ENCODE assay signal across 19 cellular contexts in the genomic region with DNA sequence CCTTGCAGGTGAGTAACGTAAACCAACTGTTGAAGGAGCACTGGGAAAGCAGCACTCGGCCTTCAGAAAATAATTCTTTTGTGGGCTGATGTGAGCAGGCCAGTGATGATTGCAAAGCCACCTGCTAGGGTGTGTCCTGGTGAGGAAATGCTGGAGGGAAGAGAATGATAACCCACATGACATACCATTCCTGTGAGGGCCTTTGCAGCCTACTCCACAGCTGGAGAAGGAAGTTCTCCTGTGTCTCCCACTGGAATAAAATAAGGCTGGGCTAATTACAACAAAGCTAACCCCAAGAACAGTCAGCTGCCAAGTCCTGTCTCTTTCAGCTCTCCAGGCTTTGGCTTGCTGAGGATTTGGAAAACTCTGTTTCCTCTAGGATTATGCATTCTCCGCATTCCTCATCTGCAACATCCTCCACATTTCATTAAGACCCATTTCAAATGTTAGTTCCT. TPM values are rescaled to one million over a fixed set of nuclear protein-coding genes. Genes with fewer than 3 reads are reported as not detected.
DNase-seq lines count a peak whose midpoint lies in the region; ATAC-seq and TF ChIP-seq lines count a peak whose summit lies in the region.
"Had no signal": no experiment of that assay in that cellular context is flagged by ENCODE, and none has a peak within 500 bp of the region (broad histone marks: within the 10 kb centered on the region; RNA-seq: fewer than 3 reads in every experiment).

No MANE protein-coding gene starts in this region.

- no peak overlapping the region for H3K4me3 Mint-ChIP-seq in activated T-cell treated with anti-CD3 and anti-CD28 coated beads, Interleukin-2, amount 50 U/mL, for 72 hours
- H3K4me3 Mint-ChIP-seq: activated CD8-positive, alpha-beta T cell treated with anti-CD3 and anti-CD28 coated beads for 36 hours; effector memory CD8-positive, alpha-beta T cell had no signal

- no peak overlapping the region for H3K27ac Mint-ChIP-seq in activated T-cell treated with anti-CD3 and anti-CD28 coated beads, Interleukin-2, amount 50 U/mL, for 72 hours
- H3K27ac Mint-ChIP-seq: activated CD8-positive, alpha-beta T cell treated with anti-CD3 and anti-CD28 coated beads for 36 hours; effector memory CD8-positive, alpha-beta T cell had no signal

- H3K4me1 Mint-ChIP-seq in activated T-cell treated with anti-CD3 and anti-CD28 coated beads, Interleukin-2, amount 50 U/mL, for 72 hours (ENCODE audit: low read depth), result no peaks in the 10 kb centered on the region

- no peak for TF ChIP-seq CTCF in astrocyte of the cerebellum (IDR thresholded peaks at IDR 0.05; ENCODE audit: low read depth, low read length, missing control alignments)
- TF ChIP-seq CTCF in retinal pigment epithelial cell (conservative IDR thresholded peaks at IDR 0.05; ENCODE audit: low read depth, low read length), result no peak
- TF ChIP-seq CTCF in foreskin fibroblast (IDR thresholded peaks at IDR 0.05; ENCODE audit: low read depth, low read length), result no peak

- peaks cover 0 to 2% of the 10 kb centered on the region in 2 donors for H3K9me3 Mint-ChIP-seq in activated T-cell treated with anti-CD3 and anti-CD28 coated beads, Interleukin-2, amount 50 U/mL, for 72 hours
- H3K9me3 Mint-ChIP-seq: activated CD8-positive, alpha-beta T cell treated with anti-CD3 and anti-CD28 coated beads for 36 hours had no signal

- H3K4me3 ChIP-seq in astrocyte of the cerebellum (ENCODE audit: low read depth, low read length), result no peak overlapping the region
- H3K4me3 ChIP-seq in retinal pigment epithelial cell (ENCODE audit: low read length), result no peak overlapping the region
- no peak overlapping the region for H3K4me3 ChIP-seq in foreskin fibroblast (ENCODE audit: low read depth in 1 of 2, low read length in 2 of 2)
- H3K4me3 ChIP-seq: tibial artery had no signal

- no peaks in the 10 kb centered on the region for H3K36me3 Mint-ChIP-seq in activated T-cell treated with anti-CD3 and anti-CD28 coated beads, Interleukin-2, amount 50 U/mL, for 72 hours (ENCODE audit: insufficient read depth in 2 of 2)

- no peak for ATAC-seq in activated T-cell treated with anti-CD3 and anti-CD28 coated beads, Interleukin-2, amount 50 U/mL, for 72 hours (replicated peaks in 1 of 2)
- ATAC-seq in GM19035 (IDR thresholded peaks at IDR 0.05; ENCODE audit: unreplicated experiment), result no peak
- ATAC-seq: activated CD8-positive, alpha-beta T cell treated with anti-CD3 and anti-CD28 coated beads for 36 hours; effector memory CD8-positive, alpha-beta T cell had no signal

- peak; percentile 68 for DNase-seq in HT1080 (ENCODE audit: low read depth)
- DNase-seq in astrocyte of the cerebellum (ENCODE audit: low read depth), result peak; percentile 36
- peak; percentile 25 for DNase-seq in iPS DF 4.7 (ENCODE audit: extremely low read depth, low spot score)
- peak; percentile 59 for DNase-seq in retinal pigment epithelial cell (ENCODE audit: low read depth)
- DNase-seq in activated T-cell treated with anti-CD3 and anti-CD28 coated beads, Interleukin-2, amount 50 U/mL, for 72 hours, result no peak
- DNase-seq in UCSD-AML1 (lab: John Stamatoyannopoulos, UW; ENCODE audit: unreplicated experiment), result no peak
- no peak for DNase-seq in foreskin fibroblast
- DNase-seq: activated CD8-positive, alpha-beta T cell treated with anti-CD3 and anti-CD28 coated beads for 36 hours; AML-193; central memory CD4-positive, alpha-beta T cell; effector memory CD8-positive, alpha-beta T cell; midbrain; NCI-H1105; NCI-H2171; SW 1271; tibial artery had no signal

- in situ Hi-C loops in astrocyte of the cerebellum (cut with HindIII; ENCODE audit: low sequenced_read_pairs), result no loop called here

- no peaks in the 10 kb centered on the region for H3K27me3 Mint-ChIP-seq in activated T-cell treated with anti-CD3 and anti-CD28 coated beads, Interleukin-2, amount 50 U/mL, for 72 hours (ENCODE audit: low read depth)
- H3K27me3 Mint-ChIP-seq: activated CD8-positive, alpha-beta T cell treated with anti-CD3 and anti-CD28 coated beads for 36 hours; effector memory CD8-positive, alpha-beta T cell had no signal

RNA-seq across cellular contexts. Expression of a gene that starts 16.7 kb away (rescaled TPM):
- not detected in 2 replicates for total RNA-seq in HT1080 (2014; rRNA removed; shearing (Covaris generic))
- not detected in 2 replicates for polyA plus RNA-seq in HT1080 (2015; cell fraction: cytosol; rRNA removed)
- polyA plus RNA-seq in HT1080 (2015; cell fraction: nucleus; rRNA removed), result 0.07 TPM in 1 of 2 replicates, not detected in the other
- total RNA-seq in activated T-cell treated with anti-CD3 and anti-CD28 coated beads, Interleukin-2, amount 50 U/mL, for 72 hours, result not detected
- total RNA-seq: activated CD8-positive, alpha-beta T cell treated with anti-CD3 and anti-CD28 coated beads for 36 hours; fibroblast of villous mesenchyme; skeletal muscle tissue had no signal

Comparison
In these comparisons a context has a peak if more than half of its experiments do, and no peak if none do; other contexts are left out.
1. DNase-seq: peak in HT1080 (single experiment), astrocyte of the cerebellum (single experiment), iPS DF 4.7 (single experiment) and retinal pigment epithelial cell (single experiment); none in activated T-cell treated with anti-CD3 and anti-CD28 coated beads, Interleukin-2, amount 50 U/mL, for 72 hours (0 of 2), UCSD-AML1 (single experiment) and foreskin fibroblast (0 of 2).